9 cellular contexts compared by ENCODE assay signal in the genomic region with DNA sequence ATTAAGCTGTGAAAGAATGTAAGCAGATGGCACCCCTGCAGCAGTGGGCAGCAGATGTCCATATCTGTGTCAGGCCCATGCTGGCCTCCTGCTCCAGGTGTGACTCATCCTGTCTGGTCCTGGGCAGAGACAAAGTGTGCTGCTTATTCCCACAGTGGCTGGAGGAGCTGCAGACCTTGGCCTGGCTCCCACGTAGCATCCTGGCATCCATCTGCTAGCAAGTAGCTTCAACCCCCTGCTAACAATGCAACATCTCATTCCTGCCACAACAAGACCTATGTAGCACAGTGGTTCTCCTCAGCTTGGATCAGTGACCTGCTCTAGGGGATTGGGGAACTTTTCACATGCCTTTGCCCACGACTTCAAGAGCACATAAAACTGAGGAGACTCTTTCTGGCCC.
A peak's percentile ranks its signal among the peaks of the same experiment; 100 is the strongest.
DNase-seq lines count a peak whose midpoint lies in the region; ATAC-seq and TF ChIP-seq lines count a peak whose summit lies in the region.
"Had no signal": no experiment of that assay in that cellular context is flagged by ENCODE, and none has a peak within 500 bp of the region (broad histone marks: within the 10 kb centered on the region; RNA-seq: fewer than 3 reads in every experiment).

No MANE protein-coding gene starts in this region.

- H3K79me2 ChIP-seq in mammary epithelial cell (ENCODE audit: insufficient read depth, low read length): no peaks in the 10 kb centered on the region

- H3K4me1 Mint-ChIP-seq in stimulated activated naive CD8-positive, alpha-beta T cell treated with anti-CD3 and anti-CD28 coated beads, Interleukin-15, amount 100 ng/mL, for 72 hours: peaks cover 18% of the 10 kb centered on the region
- peaks cover 8 to 17% (median 16%) of the 10 kb centered on the region in 4 donors for H3K4me1 Mint-ChIP-seq in CD4-positive, alpha-beta memory T cell

- peaks cover 8% of the 10 kb centered on the region for H3K4me1 ChIP-seq in IMR-90 (ENCODE audit: control insufficient read depth, insufficient read depth, low read length)
- H3K4me1 ChIP-seq in mammary epithelial cell (ENCODE audit: insufficient read depth, low read length): peaks cover 31% of the 10 kb centered on the region
- peaks cover 7% of the 10 kb centered on the region for H3K4me1 ChIP-seq in CD4-positive, alpha-beta memory T cell (ENCODE audit: insufficient read depth, low read length)

- dilution Hi-C loops in IMR-90 (cut with HindIII; ENCODE audit: low sequenced_read_pairs, unreplicated experiment) (no loop called here), mammary epithelial cell (cut with HindIII; ENCODE audit: low sequenced_read_pairs) (no loop called here)

- no peak overlapping the region for H3K27ac ChIP-seq in IMR-90 (ENCODE audit: insufficient read depth, low read length)
- no peak overlapping the region for H3K27ac ChIP-seq in mammary epithelial cell (ENCODE audit: insufficient read depth, low read depth, low read length)
- no peak overlapping the region for H3K27ac ChIP-seq in CD4-positive, alpha-beta memory T cell (ENCODE audit: low read depth, low read length)

- no peaks in the 10 kb centered on the region for H3K27me3 ChIP-seq in IMR-90 (ENCODE audit: control insufficient read depth, insufficient read depth, low read length)
- H3K27me3 ChIP-seq in mammary epithelial cell (ENCODE audit: insufficient read depth, low read length): no peaks in the 10 kb centered on the region
- no peaks in the 10 kb centered on the region for H3K27me3 ChIP-seq in CD4-positive, alpha-beta memory T cell (ENCODE audit: insufficient read depth, low read length)

- no peak overlapping the region for H3K27ac Mint-ChIP-seq in stimulated activated naive CD8-positive, alpha-beta T cell treated with anti-CD3 and anti-CD28 coated beads, Interleukin-15, amount 100 ng/mL, for 72 hours
- H3K27ac Mint-ChIP-seq in CD4-positive, alpha-beta memory T cell: no peak overlapping the region
- H3K27ac Mint-ChIP-seq: mesothelial cell of epicardium had no signal

- H3K79me1 ChIP-seq in IMR-90 (ENCODE audit: low read depth in 1 of 2, low read length in 2 of 2): no peaks in the 10 kb centered on the region; a peak in 1 of 4 replicates

- no peak overlapping the region for H3K4me3 ChIP-seq in IMR-90 (ENCODE audit: insufficient read depth, low read depth, low read length)
- H3K4me3 ChIP-seq in mammary epithelial cell (replicated peaks in 1 of 3; ENCODE audit: insufficient read depth in 1 of 3, low read depth in 2 of 3, low read length in 3 of 3): no peak overlapping the region
- no peak overlapping the region for H3K4me3 ChIP-seq in CD4-positive, alpha-beta memory T cell (ENCODE audit: low read length in 2 of 2)

- TF ChIP-seq POLR2A in IMR-90 (IDR thresholded peaks at IDR 0.05; ENCODE audit: low read depth, low read length): no peak

- no peaks in the 10 kb centered on the region for H3K9me3 ChIP-seq in IMR-90 (ENCODE audit: control insufficient read depth, insufficient read depth, low read length)
- H3K9me3 ChIP-seq in mammary epithelial cell (replicated peaks; ENCODE audit: insufficient read depth, low read length): no peaks in the 10 kb centered on the region
- H3K9me3 ChIP-seq in CD4-positive, alpha-beta memory T cell (ENCODE audit: control insufficient read depth in 1 of 2, low read length in 2 of 2): no peaks in the 10 kb centered on the region

- peaks cover 8% of the 10 kb centered on the region; the same call in 1 of the 2 replicates for H3K9me1 ChIP-seq in IMR-90 (ENCODE audit: insufficient read depth, low read length)

- no TSS peak for BruUV-seq in IMR-90 (replicated peaks; lab: Mats Ljungman, UMichigan)
- BruUV-seq in mammary epithelial cell (replicated peaks; lab: Mats Ljungman, UMichigan): no TSS peak

- H2BK5ac ChIP-seq in IMR-90 (ENCODE audit: low read depth, low read length, poor library complexity, severe bottlenecking): no peak overlapping the region

- peak overlapping the region; percentile 4 for H2AFZ ChIP-seq in IMR-90 (replicated peaks; ENCODE audit: low read length, poor library complexity)
- no peak overlapping the region for H2AFZ ChIP-seq in mammary epithelial cell (ENCODE audit: low read depth, low read length)

- no peak overlapping the region for H3K56ac ChIP-seq in IMR-90 (ENCODE audit: extremely low read depth, insufficient read depth, low read length)

- H2AK9ac ChIP-seq in IMR-90 (replicated peaks; ENCODE audit: low read depth, low read length, poor library complexity): no peak overlapping the region

- no peak overlapping the region for H3K18ac ChIP-seq in IMR-90 (ENCODE audit: low read depth, low read length)

- no peak overlapping the region for H2BK20ac ChIP-seq in IMR-90 (ENCODE audit: low read depth, low read length)

- WGBS in IMR-90 (ENCODE audit: extremely low coverage in 2 of 2, insufficient read length in 1 of 2), 2 experiments: no CpG with 5 or more reads among the region's 2 CpGs
- 0% methylated on average over 2 of the region's 2 CpGs for WGBS in mammary epithelial cell (ENCODE audit: low coverage, missing lambda C conversion rate)

- H3K9me3 Mint-ChIP-seq in stimulated activated naive CD8-positive, alpha-beta T cell treated with anti-CD3 and anti-CD28 coated beads, Interleukin-15, amount 100 ng/mL, for 72 hours: no peaks in the 10 kb centered on the region
- H3K9me3 Mint-ChIP-seq in CD4-positive, alpha-beta memory T cell: peaks cover 0 to 2% (median 0%) of the 10 kb centered on the region in 8 donors

- H3K36me3 ChIP-seq in IMR-90 (ENCODE audit: control insufficient read depth, insufficient read depth, low read length): no peaks in the 10 kb centered on the region
- peaks cover 1% of the 10 kb centered on the region for H3K36me3 ChIP-seq in mammary epithelial cell (ENCODE audit: insufficient read depth, low read length)
- H3K36me3 ChIP-seq in CD4-positive, alpha-beta memory T cell (ENCODE audit: insufficient read depth, low read length): no peaks in the 10 kb centered on the region

- TF ChIP-seq CTCF in IMR-90 (conservative IDR thresholded peaks at IDR 0.05; ENCODE audit: low read depth, low read length) (no peak), mammary epithelial cell (conservative IDR thresholded peaks at IDR 0.05 in 1 of 2, IDR thresholded peaks at IDR 0.05 in 1 of 2; ENCODE audit: extremely low read depth in 1 of 2, insufficient read depth in 1 of 2, low read depth in 1 of 2, low read length in 2 of 2) (no peak)

- no peak overlapping the region for H2AK5ac ChIP-seq in IMR-90 (ENCODE audit: low read depth, low read length)

- in situ Hi-C loops in IMR-90 (cut with MboI; ENCODE audit: low sequenced_read_pairs): no loop called here
- in situ Hi-C loops in mammary epithelial cell (cut with MboI; ENCODE audit: low sequenced_read_pairs in 2 of 2): no loop called here

- peaks cover 16 to 40% of the 10 kb centered on the region in 2 donors for H3K36me3 Mint-ChIP-seq in CD4-positive, alpha-beta memory T cell

- DNase-seq in AG08395 (ENCODE audit: low spot score): peak; percentile 68
- DNase-seq in IMR-90: peak; percentile 72
- DNase-seq in mammary epithelial cell: peak; percentile 53
- peak; percentile 41 to 78 for DNase-seq in left colon
- no peak for DNase-seq in stimulated activated naive CD8-positive, alpha-beta T cell treated with anti-CD3 and anti-CD28 coated beads, Interleukin-15, amount 100 ng/mL, for 72 hours
- DNase-seq in CD4-positive, alpha-beta memory T cell: no peak
- no peak for DNase-seq in NK-92 treated with Interleukin-12 subunit alpha and Interleukin-12 subunit beta, amount 100 ng/mL, for 24 hours (lab: John Stamatoyannopoulos, UW)

- no peak overlapping the region for H3K4me3 Mint-ChIP-seq in stimulated activated naive CD8-positive, alpha-beta T cell treated with anti-CD3 and anti-CD28 coated beads, Interleukin-15, amount 100 ng/mL, for 72 hours
- no peak overlapping the region for H3K4me3 Mint-ChIP-seq in CD4-positive, alpha-beta memory T cell
- H3K4me3 Mint-ChIP-seq: mesothelial cell of epicardium had no signal

- no peak overlapping the region for H3K23ac ChIP-seq in IMR-90 (ENCODE audit: low read depth, low read length)

- no peak overlapping the region for H4K8ac ChIP-seq in IMR-90 (ENCODE audit: low read depth in 2 of 2, low read length in 2 of 2)

- no peaks in the 10 kb centered on the region for H3K27me3 Mint-ChIP-seq in stimulated activated naive CD8-positive, alpha-beta T cell treated with anti-CD3 and anti-CD28 coated beads, Interleukin-15, amount 100 ng/mL, for 72 hours
- no peaks in the 10 kb centered on the region for H3K27me3 Mint-ChIP-seq in CD4-positive, alpha-beta memory T cell

- H4K20me1 ChIP-seq in IMR-90 (ENCODE audit: insufficient read depth, low read length) (no peaks in the 10 kb centered on the region), mammary epithelial cell (ENCODE audit: insufficient read depth, low read length) (no peaks in the 10 kb centered on the region)

- H4K91ac ChIP-seq in IMR-90 (ENCODE audit: insufficient read depth, low read depth, low read length): no peak overlapping the region

- no peak for TF ChIP-seq RAD21 in IMR-90 (IDR thresholded peaks at IDR 0.05; ENCODE audit: low read length)

- H3K4ac ChIP-seq in IMR-90 (ENCODE audit: low read depth, low read length): no peak overlapping the region

- POLR2A ChIA-PET in IMR-90 (lab: Charles Lee; ENCODE audit: unreplicated experiment): no interaction called here
- POLR2A ChIA-PET in CD4-positive, alpha-beta memory T cell (lab: Charles Lee; ENCODE audit: partially characterized antibody): no interaction called here

- H4K5ac ChIP-seq in IMR-90 (ENCODE audit: low read depth, low read length): no peak overlapping the region

- H3K14ac ChIP-seq in IMR-90 (replicated peaks; ENCODE audit: low read depth, low read length): no peak overlapping the region

- no peak overlapping the region for H2BK15ac ChIP-seq in IMR-90 (ENCODE audit: low read depth, low read length)

- CTCF ChIA-PET in IMR-90 (lab: Yijun Ruan, JAX): no interaction called here
- CTCF ChIA-PET in mammary epithelial cell (lab: Charles Lee; ENCODE audit: low non-redundant PET): no interaction called here
- CTCF ChIA-PET in CD4-positive, alpha-beta memory T cell (lab: Charles Lee; ENCODE audit: partially characterized antibody): no interaction called here

- ATAC-seq in IMR-90 (ENCODE audit: low read depth) (peak; percentile 65), left colon (no peak), GM18498 (IDR thresholded peaks at IDR 0.05; ENCODE audit: unreplicated experiment) (no peak)
- ATAC-seq in stimulated activated naive CD8-positive, alpha-beta T cell treated with anti-CD3 and anti-CD28 coated beads, Interleukin-15, amount 100 ng/mL, for 72 hours: no peak

- intact Hi-C loops in IMR-90 (cut with micrococcal nuclease) (no loop called here), mammary epithelial cell (cut with micrococcal nuclease) (loop anchor here (5.0 kb wide), 1 partner anchor 125 kb away; a partner anchor contains a TSS), left colon (cut with DNase I, micrococcal nuclease) (no loop called here)
- intact Hi-C loops in CD4-positive, alpha-beta memory T cell (cut with micrococcal nuclease): no loop called here

- H3K9ac ChIP-seq in IMR-90 (ENCODE audit: low read depth, low read length) (no peak overlapping the region), mammary epithelial cell (ENCODE audit: insufficient read depth, low read length) (no peak overlapping the region)

- H3K4me2 ChIP-seq in IMR-90 (ENCODE audit: low read depth, low read length): no peak overlapping the region
- H3K4me2 ChIP-seq in mammary epithelial cell (ENCODE audit: insufficient read depth, low read depth, low read length): no peak overlapping the region

- H2BK120ac ChIP-seq in IMR-90 (ENCODE audit: low read depth, low read length): no peak overlapping the region

Comparison
In these comparisons a context has a peak if more than half of its experiments do, and no peak if none do; other contexts are left out.
1. DNase-seq: peak in AG08395 (single experiment), IMR-90 (single experiment), mammary epithelial cell (single experiment) and left colon (2 of 2); none in stimulated activated naive CD8-positive, alpha-beta T cell treated with anti-CD3 and anti-CD28 coated beads, Interleukin-15, amount 100 ng/mL, for 72 hours (0 of 2), CD4-positive, alpha-beta memory T cell (0 of 5) and NK-92 treated with Interleukin-12 subunit alpha and Interleukin-12 subunit beta, amount 100 ng/mL, for 24 hours (single experiment).